ENCODE assay signal across 16 cellular contexts in the genomic region with DNA sequence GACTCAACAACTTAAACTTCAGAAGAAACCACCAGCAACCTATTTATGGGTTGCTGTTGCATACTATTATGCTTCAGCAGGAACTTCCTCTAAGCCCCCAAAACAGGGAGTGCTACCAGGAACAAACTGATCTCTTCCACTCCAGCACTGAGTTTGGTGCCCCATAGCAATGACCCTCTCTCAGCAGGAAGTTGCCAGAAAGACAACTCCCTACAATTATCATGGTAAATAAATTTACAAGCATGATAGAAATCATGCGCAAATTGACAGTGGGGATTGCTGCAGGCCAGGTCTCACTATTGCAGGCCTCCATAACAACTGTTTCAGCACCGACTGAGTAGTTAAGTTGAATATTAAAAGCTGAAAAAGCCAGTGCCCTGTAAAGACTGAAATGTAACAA.
"Had no signal": no experiment of that assay in that cellular context is flagged by ENCODE, and none has a peak within 500 bp of the region (broad histone marks: within the 10 kb centered on the region; RNA-seq: fewer than 3 reads in every experiment).

No MANE protein-coding gene starts in this region.

- H3K4me3 ChIP-seq: body of pancreas, left lung, sigmoid colon, testis, upper lobe of right lung had no signal

- H3K27me3 ChIP-seq: body of pancreas, left lung, sigmoid colon, testis, upper lobe of right lung had no signal

- H3K27ac ChIP-seq: body of pancreas, left lung, sigmoid colon, testis, upper lobe of right lung had no signal

- H3K36me3 Mint-ChIP-seq: stimulated activated effector memory CD8-positive, alpha-beta T cell treated with anti-CD3 and anti-CD28 coated beads, Interleukin-12 subunit alpha, Interleukin-12 subunit beta, amount 100 ng/mL, for 72 hours had no signal

- DNase-seq: activated CD4-positive, alpha-beta T cell treated with anti-CD3 and anti-CD28 coated beads, Interleukin-2, amount 10 ng/mL, durations not matched to agents 24 days and 14 days; activated CD8-positive, alpha-beta T cell treated with anti-CD3 and anti-CD28 coated beads, Interleukin-2, amount 10 ng/mL, durations not matched to agents 7 days and 5 days; activated naive CD4-positive, alpha-beta T cell treated with anti-CD3 and anti-CD28 coated beads for 36 hours; activated T-cell treated with anti-CD3 and anti-CD28 coated beads, Interleukin-2, amount 50 U/mL, for 4 hours; body of pancreas; hippocampal formation; left lung; nucleus accumbens; posterior cingulate gyrus; sigmoid colon; stimulated activated CD4-positive, alpha-beta T cell treated with anti-CD3 and anti-CD28 coated beads, Interleukin-4, amount 100 ng/mL, for 24 hours; testis; upper lobe of right lung had no signal

- H3K9me3 Mint-ChIP-seq: activated CD4-positive, alpha-beta T cell treated with anti-CD3 and anti-CD28 coated beads, Interleukin-2, amount 10 ng/mL, durations not matched to agents 24 days and 14 days had no signal

- ATAC-seq: activated CD8-positive, alpha-beta T cell treated with anti-CD3 and anti-CD28 coated beads, Interleukin-2, amount 10 ng/mL, durations not matched to agents 7 days and 5 days; activated T-cell treated with anti-CD3 and anti-CD28 coated beads, Interleukin-2, amount 50 U/mL, for 4 hours; body of pancreas; left lung; stimulated activated effector memory CD8-positive, alpha-beta T cell treated with anti-CD3 and anti-CD28 coated beads, Interleukin-12 subunit alpha, Interleukin-12 subunit beta, amount 100 ng/mL, for 72 hours; upper lobe of right lung had no signal

- H3K4me3 Mint-ChIP-seq: activated CD4-positive, alpha-beta T cell treated with anti-CD3 and anti-CD28 coated beads, Interleukin-2, amount 10 ng/mL, durations not matched to agents 24 days and 14 days; activated CD8-positive, alpha-beta T cell treated with anti-CD3 and anti-CD28 coated beads, Interleukin-2, amount 10 ng/mL, durations not matched to agents 7 days and 5 days; activated naive CD4-positive, alpha-beta T cell treated with anti-CD3 and anti-CD28 coated beads for 36 hours; activated T-cell treated with anti-CD3 and anti-CD28 coated beads, Interleukin-2, amount 50 U/mL, for 4 hours; mesothelial cell of epicardium; nephron; stimulated activated effector memory CD8-positive, alpha-beta T cell treated with anti-CD3 and anti-CD28 coated beads, Interleukin-12 subunit alpha, Interleukin-12 subunit beta, amount 100 ng/mL, for 72 hours had no signal

- H3K36me3 ChIP-seq: left lung, sigmoid colon, upper lobe of right lung had no signal

- H3K27me3 Mint-ChIP-seq: activated CD4-positive, alpha-beta T cell treated with anti-CD3 and anti-CD28 coated beads, Interleukin-2, amount 10 ng/mL, durations not matched to agents 24 days and 14 days had no signal

- H3K4me1 Mint-ChIP-seq: activated CD4-positive, alpha-beta T cell treated with anti-CD3 and anti-CD28 coated beads, Interleukin-2, amount 10 ng/mL, durations not matched to agents 24 days and 14 days; mesothelial cell of epicardium; nephron; stimulated activated effector memory CD8-positive, alpha-beta T cell treated with anti-CD3 and anti-CD28 coated beads, Interleukin-12 subunit alpha, Interleukin-12 subunit beta, amount 100 ng/mL, for 72 hours had no signal

- H3K9me3 ChIP-seq: sigmoid colon, testis, upper lobe of right lung had no signal

- H3K4me1 ChIP-seq: body of pancreas, left lung, sigmoid colon, testis, upper lobe of right lung had no signal

- H3K27ac Mint-ChIP-seq: activated CD4-positive, alpha-beta T cell treated with anti-CD3 and anti-CD28 coated beads, Interleukin-2, amount 10 ng/mL, durations not matched to agents 24 days and 14 days; activated CD8-positive, alpha-beta T cell treated with anti-CD3 and anti-CD28 coated beads, Interleukin-2, amount 10 ng/mL, durations not matched to agents 7 days and 5 days; activated naive CD4-positive, alpha-beta T cell treated with anti-CD3 and anti-CD28 coated beads for 36 hours; mesothelial cell of epicardium; nephron; stimulated activated effector memory CD8-positive, alpha-beta T cell treated with anti-CD3 and anti-CD28 coated beads, Interleukin-12 subunit alpha, Interleukin-12 subunit beta, amount 100 ng/mL, for 72 hours had no signal
